ENCODE assay signal across 8 cellular contexts in the genomic region with DNA sequence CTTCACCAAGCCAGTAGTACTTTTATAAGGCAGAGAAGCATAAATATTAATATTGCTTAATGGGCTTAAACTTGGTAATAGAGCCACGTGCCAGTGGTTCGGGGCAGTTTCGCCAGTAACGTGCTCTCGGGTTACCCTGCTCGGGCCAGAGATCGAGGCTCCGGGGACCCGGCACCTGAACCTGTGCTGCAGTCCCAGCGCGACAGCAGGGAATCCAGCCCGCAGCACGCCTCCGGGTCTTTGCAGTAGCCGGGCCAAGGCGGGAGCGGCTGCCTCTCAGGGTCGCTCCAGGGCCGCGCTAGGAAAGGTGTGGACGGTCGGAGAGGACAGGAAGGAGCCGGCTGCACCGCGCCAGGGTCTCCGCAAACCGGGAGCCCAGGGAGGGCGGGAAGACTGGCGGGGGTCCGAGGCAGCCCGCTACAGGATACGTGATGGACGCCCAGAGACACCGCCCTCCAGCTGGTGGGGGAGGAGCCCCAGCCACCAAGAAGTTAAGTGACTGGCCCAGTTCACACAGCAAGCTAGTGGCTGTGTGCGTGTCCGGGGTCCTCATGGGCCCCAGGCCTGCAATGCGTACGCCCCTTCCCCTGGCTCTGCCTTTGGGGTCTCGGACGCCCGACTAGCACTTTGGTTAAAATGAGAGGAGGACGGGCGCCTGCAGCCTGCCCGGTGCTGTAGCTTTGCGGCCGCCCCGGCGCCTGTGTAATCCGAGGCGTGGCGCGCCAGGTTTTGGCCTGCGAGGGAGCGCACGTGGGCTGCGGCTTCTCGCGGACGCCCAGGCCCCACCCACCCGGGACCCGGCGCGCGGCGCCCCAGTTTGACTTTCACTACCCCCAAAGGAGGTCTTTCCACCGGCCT.
DNase-seq lines count a peak whose midpoint lies in the region; ATAC-seq and TF ChIP-seq lines count a peak whose summit lies in the region.

No MANE protein-coding gene starts in this region.

- peak; percentile 68 for TF ChIP-seq POLR2A in GM18505 (IDR thresholded peaks at IDR 0.05; ENCODE audit: borderline replicate concordance, extremely low read depth, insufficient read depth, insufficient read length)

- ATAC-seq in GM18505 (IDR thresholded peaks at IDR 0.05; ENCODE audit: unreplicated experiment): peak; percentile 47
- ATAC-seq in HG02884 (IDR thresholded peaks at IDR 0.05; ENCODE audit: unreplicated experiment): peak; percentile 47

- in situ Hi-C loops in astrocyte of the cerebellum (cut with HindIII; ENCODE audit: low sequenced_read_pairs): no loop called here

- DNase-seq in NCI-H146 (lab: John Stamatoyannopoulos, UW): peak; percentile 87
- DNase-seq in T-helper 22 cell (ENCODE audit: low read depth): peak; percentile 82
- peak; percentile 55 for DNase-seq in astrocyte of the cerebellum (ENCODE audit: low read depth)
- peak; percentile 83 to 91 for DNase-seq in hippocampal formation (lab: John Stamatoyannopoulos, UW)
- DNase-seq in retinal pigment epithelial cell (ENCODE audit: low read depth): peak; percentile 40
- no peak for DNase-seq in OCI-M2 (lab: John Stamatoyannopoulos, UW; ENCODE audit: unreplicated experiment)

- H3K4me3 ChIP-seq in astrocyte of the cerebellum (ENCODE audit: low read depth, low read length) (peak overlapping the region; percentile 73), retinal pigment epithelial cell (ENCODE audit: low read length) (peak overlapping the region; percentile 84)

- TF ChIP-seq CTCF in astrocyte of the cerebellum (IDR thresholded peaks at IDR 0.05; ENCODE audit: low read depth, low read length, missing control alignments) (no peak), retinal pigment epithelial cell (conservative IDR thresholded peaks at IDR 0.05; ENCODE audit: low read depth, low read length) (no peak)
